11 cellular contexts compared by ENCODE assay signal in genomic region chr3:188220988-188221818, GRCh38.
A peak's percentile ranks its signal among the peaks of the same experiment; 100 is the strongest.
DNase-seq lines count a peak whose midpoint lies in the region; FAIRE-seq and TF ChIP-seq lines count a peak whose summit lies in the region.
"Had no signal": no experiment of that assay in that cellular context is flagged by ENCODE, and none has a peak within 500 bp of the region (broad histone marks: within the 10 kb centered on the region; RNA-seq: fewer than 3 reads in every experiment).

No MANE protein-coding gene starts in this region.

- no peak overlapping the region for H3K4me2 ChIP-seq in mesenchymal stem cell (ENCODE audit: low read length, poor library complexity, severe bottlenecking)
- H3K4me2 ChIP-seq: PC-9 had no signal

- H3K27me3 ChIP-seq in esophagus (ENCODE audit: control insufficient read depth in 1 of 2, insufficient read depth in 2 of 2, low read length in 2 of 2), result no peaks in the 10 kb centered on the region
- H3K27me3 ChIP-seq in mesenchymal stem cell (ENCODE audit: control insufficient read depth in 1 of 2, insufficient read depth in 1 of 2, low read length in 2 of 2), result no peaks in the 10 kb centered on the region
- no peaks in the 10 kb centered on the region for H3K27me3 ChIP-seq in tibial nerve

- no peak overlapping the region for H3K14ac ChIP-seq in mesenchymal stem cell (ENCODE audit: low read length in 2 of 2)

- H2AK5ac ChIP-seq in mesenchymal stem cell (ENCODE audit: low read length, severe bottlenecking), result no peak overlapping the region

- no peak overlapping the region for H2AFZ ChIP-seq in mesenchymal stem cell (ENCODE audit: low read depth, low read length)
- H2AFZ ChIP-seq: PC-9 had no signal

- peak overlapping the region; percentile 12 for H3K9ac ChIP-seq in mesenchymal stem cell (ENCODE audit: low read length)

- no peak overlapping the region for H4K91ac ChIP-seq in mesenchymal stem cell (ENCODE audit: low read length)

- no peak for FAIRE-seq in GM12892 (lab: Jason Lieb, UNC)
- FAIRE-seq: endometrium had no signal

- H3K27ac ChIP-seq in esophagus (ENCODE audit: low read depth in 2 of 2, low read length in 1 of 2) (peak overlapping the region; percentile 79 to 84), mesenchymal stem cell (ENCODE audit: low read length, poor library complexity, severe bottlenecking) (no peak overlapping the region), tibial nerve (peak overlapping the region; percentile 65 to 87 (median 80))
- H3K27ac ChIP-seq: PC-9 had no signal

- no peak overlapping the region for H3K4ac ChIP-seq in mesenchymal stem cell (ENCODE audit: low read depth in 1 of 2, low read length in 2 of 2)

- TF ChIP-seq EP300 in tibial nerve (IDR thresholded peaks at IDR 0.05), result peak; percentile 96 to 97

- no peak overlapping the region for H3K23ac ChIP-seq in mesenchymal stem cell (ENCODE audit: low read length in 2 of 2)

- peak; percentile 65 for DNase-seq in M059J (ENCODE audit: low read depth)
- peak; percentile 93 for DNase-seq in mesenchymal stem cell
- DNase-seq in tibial nerve (ENCODE audit: low spot score in 2 of 2), result peak; percentile 43 to 74
- DNase-seq in putamen (ENCODE audit: low spot score), result no peak
- DNase-seq in GM12892 (ENCODE audit: insufficient read length), result no peak
- DNase-seq in SKM-1 (lab: John Stamatoyannopoulos, UW; ENCODE audit: unreplicated experiment), result no peak
- no peak for DNase-seq in DMS53 (lab: John Stamatoyannopoulos, UW)
- DNase-seq: NCI-H1694 treated with DMSO at 0.1 percent for 48 hours, PC-9 had no signal

- WGBS in esophagus, 2 donors, result 73 to 75% methylated on average over 11 of the region's 11 CpGs
- 62% methylated on average over 11 of the region's 11 CpGs for WGBS in mesenchymal stem cell
- 81 to 86% methylated on average over 11 of the region's 11 CpGs for WGBS in tibial nerve, 2 donors

- H2BK12ac ChIP-seq in mesenchymal stem cell (ENCODE audit: low read length in 2 of 2), result no peak overlapping the region

- peak overlapping the region; percentile 59 for H4K8ac ChIP-seq in mesenchymal stem cell (ENCODE audit: low read length)

- H3K9me3 ChIP-seq in esophagus (ENCODE audit: control insufficient read depth in 2 of 2, insufficient read depth in 1 of 2, low read depth in 1 of 2, low read length in 1 of 2) (no peaks in the 10 kb centered on the region), mesenchymal stem cell (ENCODE audit: control insufficient read depth, low read length) (no peaks in the 10 kb centered on the region), tibial nerve (no peaks in the 10 kb centered on the region)

- H2BK5ac ChIP-seq in mesenchymal stem cell (ENCODE audit: low read depth, low read length, poor library complexity, severe bottlenecking), result no peak overlapping the region

- H3K4me3 ChIP-seq in esophagus (ENCODE audit: low read depth in 1 of 2, low read length in 2 of 2), result no peak overlapping the region
- H3K4me3 ChIP-seq in mesenchymal stem cell (ENCODE audit: insufficient read depth in 1 of 2, low read depth in 1 of 2, low read length in 2 of 2), result no peak overlapping the region
- H3K4me3 ChIP-seq in tibial nerve, result no peak overlapping the region
- H3K4me3 ChIP-seq: PC-9 had no signal

- peaks cover 9% of the 10 kb centered on the region for H3K79me1 ChIP-seq in mesenchymal stem cell (replicated peaks; ENCODE audit: low read length, poor library complexity, severe bottlenecking)

- TF ChIP-seq CTCF in tibial nerve (IDR thresholded peaks at IDR 0.05), result no peak

- TF ChIP-seq POLR2A in tibial nerve (IDR thresholded peaks at IDR 0.05), result no peak
- no peak for TF ChIP-seq POLR2A in GM12892 (IDR thresholded peaks at IDR 0.05; ENCODE audit: low read depth, low read length)

- H3K4me1 ChIP-seq in esophagus (ENCODE audit: control insufficient read depth in 2 of 2, insufficient read depth in 2 of 2, low read length in 1 of 2), result no peaks in the 10 kb centered on the region
- H3K4me1 ChIP-seq in mesenchymal stem cell (ENCODE audit: control insufficient read depth, insufficient read depth, low read depth, low read length), result peaks cover 15% of the 10 kb centered on the region
- peaks cover 0 to 74% (median 32%) of the 10 kb centered on the region in 4 donors for H3K4me1 ChIP-seq in tibial nerve

- H2BK15ac ChIP-seq in mesenchymal stem cell (ENCODE audit: low read depth, poor library complexity, severe bottlenecking), result no peak overlapping the region

- peak overlapping the region; percentile 36 for H2BK120ac ChIP-seq in mesenchymal stem cell (ENCODE audit: low read depth, low read length)

- H3K18ac ChIP-seq in mesenchymal stem cell (ENCODE audit: low read depth in 1 of 2, low read length in 2 of 2), result no peak overlapping the region

- H3K36me3 ChIP-seq in esophagus (ENCODE audit: control insufficient read depth in 2 of 2, insufficient read depth in 2 of 2, low read length in 1 of 2) (no peaks in the 10 kb centered on the region), mesenchymal stem cell (ENCODE audit: control insufficient read depth in 1 of 2, insufficient read depth in 2 of 2, low read depth in 1 of 2, low read length in 2 of 2) (peaks cover 9 to 13% of the 10 kb centered on the region in 2 experiments), tibial nerve (no peaks in the 10 kb centered on the region)

Comparison
In these comparisons a context has a peak if more than half of its experiments do, and no peak if none do; other contexts are left out.
1. DNase-seq: peak in M059J (single experiment), mesenchymal stem cell (single experiment) and tibial nerve (2 of 2); none in putamen (single experiment), GM12892 (single experiment), SKM-1 (single experiment) and DMS53 (single experiment).